Comparison of ENCODE assay signal across 11 cellular contexts in the genomic region with DNA sequence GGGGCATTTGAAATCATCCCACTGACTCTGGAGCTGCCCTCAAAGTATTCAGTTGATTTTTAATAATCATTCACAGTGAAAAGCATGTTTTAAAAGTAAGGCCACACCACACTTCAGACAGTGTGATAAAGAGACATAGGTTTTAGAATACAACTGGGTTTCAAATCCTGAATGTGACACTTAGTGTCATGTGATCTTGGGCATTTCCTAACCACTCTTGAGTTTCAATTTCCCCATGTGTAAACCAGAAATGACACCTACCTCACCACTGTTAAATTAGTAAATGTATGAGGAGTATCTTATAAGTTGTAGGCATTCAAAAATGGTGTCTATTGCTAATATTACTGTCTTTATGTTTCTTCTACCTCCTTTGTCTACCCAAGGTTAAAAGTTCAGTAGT. TPM values are rescaled to one million over a fixed set of nuclear protein-coding genes. Genes with fewer than 3 reads are reported as not detected.
DNase-seq lines count a peak whose midpoint lies in the region; ATAC-seq, FAIRE-seq and TF ChIP-seq lines count a peak whose summit lies in the region.
"Had no signal": no experiment of that assay in that cellular context is flagged by ENCODE, and none has a peak within 500 bp of the region (broad histone marks: within the 10 kb centered on the region; RNA-seq: fewer than 3 reads in every experiment).

No MANE protein-coding gene starts in this region.

- CTCF ChIA-PET in A549 (lab: Yijun Ruan, JAX) (interaction anchor here (1.6 kb wide), 1 partner anchor 166 kb away, joined by 4 read pairs; no protein-coding TSS in a partner anchor), K562 (lab: Yijun Ruan, JAX; ENCODE audit: low intra/inter-chr PET ratio) (no interaction called here)

- no peaks in the 10 kb centered on the region for H3K9me1 ChIP-seq in K562 (ENCODE audit: control insufficient read depth, insufficient read depth, low read length)

- no peak overlapping the region for H3K4me3 ChIP-seq in A549
- H3K4me3 ChIP-seq in K562 = no peak overlapping the region
- H3K4me3 ChIP-seq: BLaER1 treated with 17β-estradiol and CSF1 and Interleukin-3, amounts not matched to agents 10 nM and 100 nM had no signal

- peaks cover 57 to 80% (median 60%) of the 10 kb centered on the region in 3 donors for H3K4me1 Mint-ChIP-seq in IgD-negative memory B cell

- no peak overlapping the region for H2AFZ ChIP-seq in K562 (ENCODE audit: low read depth, low read length)

- peaks cover 14% of the 10 kb centered on the region for H4K20me1 ChIP-seq in K562 (replicated peaks; ENCODE audit: control insufficient read depth, insufficient read depth, low read length)

- H3K4me1 ChIP-seq in A549 (peaks cover 54% of the 10 kb centered on the region), K562 (replicated peaks in 1 of 2; ENCODE audit: control insufficient read depth in 2 of 2, insufficient read depth in 2 of 2, low read length in 2 of 2) (peaks cover 7 to 26% of the 10 kb centered on the region in 2 experiments; a peak in 4 of 5 replicates)

- TF ChIP-seq CTCF in A549 (IDR thresholded peaks at IDR 0.05) (no peak), K562 (IDR thresholded peaks at IDR 0.05 in 2 of 3, conservative IDR thresholded peaks at IDR 0.05 in 1 of 3; ENCODE audit: insufficient read depth in 2 of 3, low read depth in 1 of 3, low read length in 3 of 3) (no peak)

- peaks cover 40% of the 10 kb centered on the region for H3K36me3 ChIP-seq in K562 (ENCODE audit: control insufficient read depth, insufficient read depth, low read length)

- H3K9me3 ChIP-seq in A549 = no peaks in the 10 kb centered on the region
- no peaks in the 10 kb centered on the region for H3K9me3 ChIP-seq in K562 (replicated peaks; ENCODE audit: control insufficient read depth, insufficient read depth, low read depth, low read length)

- in situ Hi-C loops in K562 (cut with MboI) = no loop called here

- no peak for TF ChIP-seq RAD21 in A549 (conservative IDR thresholded peaks at IDR 0.05 in 1 of 2, IDR thresholded peaks at IDR 0.05 in 1 of 2)
- TF ChIP-seq RAD21 in K562 (CRISPR knock-in tag; conservative IDR thresholded peaks at IDR 0.05 in 1 of 2, IDR thresholded peaks at IDR 0.05 in 1 of 2) = no peak

- DNase-seq in A549 (ENCODE audit: low read depth in 1 of 2, low spot score in 1 of 2) (no peak), GM19239 (ENCODE audit: insufficient read length, low spot score) (no peak), K562 (ENCODE audit: extremely low read depth in 1 of 4, low spot score in 3 of 4) (no peak), DMS79 (lab: John Stamatoyannopoulos, UW) (no peak), HK-2 (ENCODE audit: unreplicated experiment) (no peak), NCI-H345 treated with DMSO at 0.1 percent for 48 hours (lab: John Stamatoyannopoulos, UW; ENCODE audit: unreplicated experiment) (no peak)
- DNase-seq: stimulated activated CD4-positive, alpha-beta T cell treated with anti-CD3 and anti-CD28 coated beads, Interleukin-4, amount 100 ng/mL, for 4 hours had no signal

- H3K79me2 ChIP-seq in K562 (ENCODE audit: control insufficient read depth, insufficient read depth, low read length) = peaks cover 63% of the 10 kb centered on the region

- peak overlapping the region in 2 of 3 donors; percentile 22 to 46 for H3K27ac Mint-ChIP-seq in IgD-negative memory B cell

- H3K9me3 Mint-ChIP-seq in IgD-negative memory B cell = no peaks in the 10 kb centered on the region

- peak overlapping the region in 3 of 4 donors; percentile 20 to 100 (median 64) for H3K4me3 Mint-ChIP-seq in IgD-negative memory B cell

- H3K9ac ChIP-seq in K562 (ENCODE audit: insufficient read depth in 1 of 2, low read depth in 2 of 2, low read length in 2 of 2) = no peak overlapping the region
- H3K9ac ChIP-seq: BLaER1 treated with 17β-estradiol and CSF1 and Interleukin-3, amounts not matched to agents 10 nM and 100 nM had no signal

- TF ChIP-seq EP300 in A549 (IDR thresholded peaks at IDR 0.05) = no peak
- no peak for TF ChIP-seq EP300 in K562 (IDR thresholded peaks at IDR 0.05; ENCODE audit: low read length)

- TF ChIP-seq POLR2A in A549 (IDR thresholded peaks at IDR 0.05; ENCODE audit: low read length) = no peak
- TF ChIP-seq POLR2A in K562 (conservative IDR thresholded peaks at IDR 0.05) = no peak
- TF ChIP-seq POLR2A in GM18505 (IDR thresholded peaks at IDR 0.05; ENCODE audit: borderline replicate concordance, extremely low read depth, insufficient read depth, insufficient read length) = no peak

- H3K27ac ChIP-seq in A549 = peak overlapping the region; percentile 44 to 48; a peak in 4 of 6 replicates
- no peak overlapping the region for H3K27ac ChIP-seq in K562 (ENCODE audit: extremely low read depth, low read depth, low read length)
- H3K27ac ChIP-seq: foreskin keratinocyte had no signal

- POLR2A ChIA-PET in A549 (lab: Yijun Ruan, JAX) = no interaction called here
- POLR2A ChIA-PET in K562 (lab: Yijun Ruan, JAX) = no interaction called here

- intact Hi-C loops in K562 (cut with micrococcal nuclease) = no loop called here

- H3K27me3 Mint-ChIP-seq in IgD-negative memory B cell = no peaks in the 10 kb centered on the region

- no TSS peak for BruUV-seq in K562 (replicated peaks; lab: Mats Ljungman, UMichigan)

- peaks cover 23% of the 10 kb centered on the region for H3K36me3 Mint-ChIP-seq in IgD-negative memory B cell

- H3K4me2 ChIP-seq in A549 (peak overlapping the region; percentile 90), K562 (ENCODE audit: insufficient read depth, low read length) (no peak overlapping the region)

- FAIRE-seq in A549 (lab: Jason Lieb, UNC) (no peak), GM19239 (lab: Jason Lieb, UNC) (peak; percentile 91), K562 (lab: Jason Lieb, UNC) (no peak)

- H3K27me3 ChIP-seq in K562 (ENCODE audit: control insufficient read depth in 2 of 2, insufficient read depth in 2 of 2, low read length in 2 of 2) = no peaks in the 10 kb centered on the region
- H3K27me3 ChIP-seq: BLaER1 treated with 17β-estradiol and CSF1 and Interleukin-3, amounts not matched to agents 10 nM and 100 nM; foreskin keratinocyte had no signal

- ATAC-seq in A549 (no peak), K562 (no peak), GM18505 (IDR thresholded peaks at IDR 0.05; ENCODE audit: unreplicated experiment) (no peak)

TF ChIP-seq in A549, 52 proteins besides CTCF, POLR2A, EP300 and RAD21:
- no peak for TF ChIP-seq RFX5 (IDR thresholded peaks at IDR 0.05)
- no peak for TF ChIP-seq RNF2 (IDR thresholded peaks at IDR 0.05; ENCODE audit: borderline replicate concordance, low read depth)

TF ChIP-seq in K562, 482 proteins besides CTCF, POLR2A, EP300 and RAD21:
- no peak for TF ChIP-seq BRD9 (IDR thresholded peaks at IDR 0.05; ENCODE audit: low read depth, partially characterized antibody)
- TF ChIP-seq, protein P1, sequence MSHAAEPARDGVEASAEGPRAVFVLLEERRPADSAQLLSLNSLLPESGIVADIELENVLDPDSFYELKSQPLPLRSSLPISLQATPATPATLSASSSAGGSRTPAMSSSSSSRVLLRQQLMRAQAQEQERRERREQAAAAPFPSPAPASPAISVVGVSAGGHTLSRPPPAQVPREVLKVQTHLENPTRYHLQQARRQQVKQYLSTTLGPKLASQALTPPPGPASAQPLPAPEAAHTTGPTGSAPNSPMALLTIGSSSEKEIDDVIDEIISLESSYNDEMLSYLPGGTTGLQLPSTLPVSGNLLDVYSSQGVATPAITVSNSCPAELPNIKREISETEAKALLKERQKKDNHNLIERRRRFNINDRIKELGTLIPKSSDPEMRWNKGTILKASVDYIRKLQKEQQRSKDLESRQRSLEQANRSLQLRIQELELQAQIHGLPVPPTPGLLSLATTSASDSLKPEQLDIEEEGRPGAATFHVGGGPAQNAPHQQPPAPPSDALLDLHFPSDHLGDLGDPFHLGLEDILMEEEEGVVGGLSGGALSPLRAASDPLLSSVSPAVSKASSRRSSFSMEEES (CRISPR knock-in tag; IDR thresholded peaks at IDR 0.05) = peak; percentile 74

RNA-seq across cellular contexts. Expression of a gene that starts 5.4 kb away (rescaled TPM):
- polyA plus RNA-seq in A549 (2011; rRNA removed) (432 and 458 TPM in 2 replicates), A549 (2017; fragmentation: RNase III; extraction: RNeasy Plus Mini Kit Qiagen cat#74134 plus additional on column Dnase treatment) (197 to 215 TPM (median 199 TPM) in 3 replicates), IgD-negative memory B cell (179 TPM), K562 (2011; rRNA removed) (327 and 344 TPM in 2 replicates), K562 (2014; fragmentation: Illumina TruSeq; extraction: Trizol) (100 and 104 TPM in 2 replicates), K562 (2014; fragmentation: Nextera tagmentation; extraction: Ambion mirVana) (10 to 100 TPM; 19.8 to 29.4 TPM), K562 (2014; rRNA removed) (50.1 and 52.3 TPM in 2 replicates)
- 66.4 and 75.8 TPM in 2 replicates for polyA plus RNA-seq in A549 (2012; cell fraction: cytosol; rRNA removed)
- 17.6 and 18.7 TPM in 2 replicates for polyA plus RNA-seq in A549 (2012; cell fraction: nucleus; rRNA removed)
- polyA minus RNA-seq in A549 (2011; rRNA and poly(A)+ RNA removed) = 159 and 220 TPM in 2 replicates
- 82.8 and 147 TPM in 2 replicates for total RNA-seq in K562 (2011; cell fraction: chromatin; rRNA removed; ENCODE audit: low replicate concordance)
- total RNA-seq in K562 (2011; cell fraction: nucleolus; rRNA removed) = 97.2 and 106 TPM in 2 replicates
- 158 and 240 TPM in 2 replicates for total RNA-seq in K562 (2011; cell fraction: nucleoplasm; rRNA removed)
- total RNA-seq in K562 (2014; rRNA removed) (50.2 and 55.0 TPM in 2 replicates), K562 (2014; rRNA removed; fragmentation: Illumina TruSeq; extraction: Trizol) (132 and 151 TPM in 2 replicates), K562 (2015; rRNA removed; fragmentation: Illumina TruSeq; extraction: Trizol) (139 and 149 TPM in 2 replicates), K562 (2021) (80.0 and 82.4 TPM in 2 replicates)
- 95.7 and 139 TPM in 2 replicates for polyA plus RNA-seq in K562 (2011; cell fraction: cytosol; rRNA removed)
- polyA plus RNA-seq in K562 (2011; cell fraction: nucleus; rRNA removed) = 33.6 and 76.0 TPM in 2 replicates
- 73.9 and 87.4 TPM in 2 replicates for polyA plus RNA-seq in K562 (2012)
- polyA minus RNA-seq in K562 (2011; rRNA and poly(A)+ RNA removed) = 518 and 545 TPM in 2 replicates
- 108 and 135 TPM in 2 replicates for polyA minus RNA-seq in K562 (2011; cell fraction: cytosol; rRNA and poly(A)+ RNA removed)
- polyA minus RNA-seq in K562 (2011; cell fraction: nucleus; rRNA and poly(A)+ RNA removed) = 22.5 and 48.3 TPM in 2 replicates
